In the genomic region with DNA sequence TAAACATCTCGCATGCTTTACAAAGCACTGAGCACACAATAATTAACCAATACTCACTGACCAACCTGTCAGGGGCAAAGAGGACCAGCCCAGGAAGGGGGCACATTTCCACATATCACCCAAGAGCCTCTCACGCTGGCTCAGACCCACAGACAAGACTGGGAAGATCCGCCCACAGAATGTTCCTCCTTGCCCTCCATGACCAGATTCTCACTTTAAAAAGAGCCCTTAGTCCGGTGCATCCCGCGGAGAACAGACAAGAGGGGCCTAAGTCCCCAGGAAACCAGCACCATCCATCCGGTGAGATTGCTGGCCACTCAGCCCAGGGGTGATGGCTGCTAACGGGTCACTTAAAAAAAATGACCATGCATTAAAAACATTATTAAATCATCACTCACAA, we compare ENCODE assay signal across 12 cellular contexts. TPM values are rescaled to one million over a fixed set of nuclear protein-coding genes. Genes with fewer than 3 reads are reported as not detected.
DNase-seq lines count a peak whose midpoint lies in the region; ATAC-seq and TF ChIP-seq lines count a peak whose summit lies in the region.
"Had no signal": no experiment of that assay in that cellular context is flagged by ENCODE, and none has a peak within 500 bp of the region (broad histone marks: within the 10 kb centered on the region; RNA-seq: fewer than 3 reads in every experiment).

No MANE protein-coding gene starts in this region.

- intact Hi-C loops in CD4-positive, alpha-beta T cell (cut with DNase I, micrococcal nuclease), result loop anchor here (1.0 to 5.0 kb wide), 6 partner anchors 10 to 57 kb away; a partner anchor contains a TSS

- no peaks in the 10 kb centered on the region for H3K9me3 Mint-ChIP-seq in CD4-positive, alpha-beta T cell
- no peaks in the 10 kb centered on the region for H3K9me3 Mint-ChIP-seq in activated T-helper 17 cell treated with anti-CD3 and anti-CD28 coated beads, Interleukin-2, amount 50 U/mL, for 72 hours
- no peaks in the 10 kb centered on the region for H3K9me3 Mint-ChIP-seq in natural killer cell treated with Interleukin-12 subunit alpha and Interleukin-12 subunit beta and Interleukin-15 and Interleukin-18, amount 100 ng/mL, for 72 hours

- peaks cover 80% of the 10 kb centered on the region for H3K36me3 Mint-ChIP-seq in CD4-positive, alpha-beta T cell (ENCODE audit: low read depth)
- peaks cover 96% of the 10 kb centered on the region for H3K36me3 Mint-ChIP-seq in activated T-helper 17 cell treated with anti-CD3 and anti-CD28 coated beads, Interleukin-2, amount 50 U/mL, for 72 hours (ENCODE audit: low read depth)
- H3K36me3 Mint-ChIP-seq in natural killer cell treated with Interleukin-12 subunit alpha and Interleukin-12 subunit beta and Interleukin-15 and Interleukin-18, amount 100 ng/mL, for 72 hours, result peaks cover 9% of the 10 kb centered on the region

- H3K27me3 ChIP-seq in CD4-positive, alpha-beta T cell (ENCODE audit: control insufficient read depth, insufficient read depth, low read length), result no peaks in the 10 kb centered on the region
- H3K27me3 ChIP-seq: cardiac muscle cell, esophagus muscularis mucosa had no signal

- H3K27ac ChIP-seq in CD4-positive, alpha-beta T cell (ENCODE audit: low read depth, low read length), result peak overlapping the region; percentile 84
- H3K27ac ChIP-seq: cardiac muscle cell had no signal

- peak overlapping the region; percentile 96 for H3K27ac Mint-ChIP-seq in CD4-positive, alpha-beta T cell
- H3K27ac Mint-ChIP-seq in activated T-helper 17 cell treated with anti-CD3 and anti-CD28 coated beads, Interleukin-2, amount 50 U/mL, for 72 hours, result peak overlapping the region; percentile 98
- peak overlapping the region; percentile 84 to 95 for H3K27ac Mint-ChIP-seq in natural killer cell treated with Interleukin-12 subunit alpha and Interleukin-12 subunit beta and Interleukin-15 and Interleukin-18, amount 100 ng/mL, for 72 hours

- CTCF ChIA-PET in CD4-positive, alpha-beta T cell (lab: Charles Lee), result interaction anchor here (2.5 kb wide), 1 partner anchor 84 kb away, joined by 9 read pairs; no protein-coding TSS in a partner anchor

- ATAC-seq in CD4-positive, alpha-beta T cell (ENCODE audit: poor library complexity), result no peak
- ATAC-seq in HG02678 (IDR thresholded peaks at IDR 0.05; ENCODE audit: unreplicated experiment) (peak; percentile 1), GM18519 (IDR thresholded peaks at IDR 0.05; ENCODE audit: low FRiP score, unreplicated experiment) (no peak), GM18502 (IDR thresholded peaks at IDR 0.05; ENCODE audit: poor library complexity, unreplicated experiment) (no peak), GM19467 (IDR thresholded peaks at IDR 0.05; ENCODE audit: unreplicated experiment) (no peak)
- no peak for ATAC-seq in activated T-helper 17 cell treated with anti-CD3 and anti-CD28 coated beads, Interleukin-2, amount 50 U/mL, for 72 hours (replicated peaks)
- no peak for ATAC-seq in natural killer cell treated with Interleukin-12 subunit alpha and Interleukin-12 subunit beta and Interleukin-15 and Interleukin-18, amount 100 ng/mL, for 72 hours
- ATAC-seq: HCT116 had no signal

- no peaks in the 10 kb centered on the region for H3K9me3 ChIP-seq in CD4-positive, alpha-beta T cell (ENCODE audit: control insufficient read depth, low read length)
- H3K9me3 ChIP-seq: esophagus muscularis mucosa had no signal

- no peak for TF ChIP-seq CTCF in CD4-positive, alpha-beta T cell (IDR thresholded peaks at IDR 0.05)

- peaks cover 97% of the 10 kb centered on the region for H3K4me1 Mint-ChIP-seq in CD4-positive, alpha-beta T cell (ENCODE audit: low read depth)
- peaks cover 86% of the 10 kb centered on the region for H3K4me1 Mint-ChIP-seq in activated T-helper 17 cell treated with anti-CD3 and anti-CD28 coated beads, Interleukin-2, amount 50 U/mL, for 72 hours
- H3K4me1 Mint-ChIP-seq in natural killer cell treated with Interleukin-12 subunit alpha and Interleukin-12 subunit beta and Interleukin-15 and Interleukin-18, amount 100 ng/mL, for 72 hours (ENCODE audit: low read depth in 2 of 2), result peaks cover 86 to 89% of the 10 kb centered on the region in 2 donors

- no peaks in the 10 kb centered on the region for H3K27me3 Mint-ChIP-seq in CD4-positive, alpha-beta T cell
- no peaks in the 10 kb centered on the region for H3K27me3 Mint-ChIP-seq in activated T-helper 17 cell treated with anti-CD3 and anti-CD28 coated beads, Interleukin-2, amount 50 U/mL, for 72 hours
- H3K27me3 Mint-ChIP-seq in natural killer cell treated with Interleukin-12 subunit alpha and Interleukin-12 subunit beta and Interleukin-15 and Interleukin-18, amount 100 ng/mL, for 72 hours, result no peaks in the 10 kb centered on the region

- DNase-seq in CD4-positive, alpha-beta T cell, result peak in 1 of 10 experiments; percentile 16
- no peak for DNase-seq in natural killer cell treated with Interleukin-12 subunit alpha and Interleukin-12 subunit beta and Interleukin-15 and Interleukin-18, amount 100 ng/mL, for 72 hours (ENCODE audit: low spot score)
- DNase-seq in pons (ENCODE audit: low spot score), result no peak
- DNase-seq: NCI-H2029 treated with DMSO at 0.1 percent for 48 hours had no signal

- H3K4me3 Mint-ChIP-seq in CD4-positive, alpha-beta T cell, result peak overlapping the region; percentile 76
- peak overlapping the region; percentile 91 for H3K4me3 Mint-ChIP-seq in activated T-helper 17 cell treated with anti-CD3 and anti-CD28 coated beads, Interleukin-2, amount 50 U/mL, for 72 hours
- peak overlapping the region; percentile 86 for H3K4me3 Mint-ChIP-seq in natural killer cell treated with Interleukin-12 subunit alpha and Interleukin-12 subunit beta and Interleukin-15 and Interleukin-18, amount 100 ng/mL, for 72 hours

- POLR2A ChIA-PET in CD4-positive, alpha-beta T cell (lab: Charles Lee), result interaction anchor here (0.6 to 2.3 kb wide), 12 partner anchors 9 to 84 kb away, joined by 3 to 12 read pairs (median 4); no protein-coding TSS in a partner anchor

RNA-seq across cellular contexts. Expression of a gene that starts 32.9 kb away (rescaled TPM):
- total RNA-seq in CD4-positive, alpha-beta T cell, result 100 to 1,000 TPM; 399 to 430 TPM
- 100 to 1,000 TPM; 167 to 263 TPM for total RNA-seq in activated T-helper 17 cell treated with anti-CD3 and anti-CD28 coated beads, Interleukin-2, amount 50 U/mL, for 72 hours
- 100 to 1,000 TPM; 169 to 237 TPM for total RNA-seq in natural killer cell treated with Interleukin-12 subunit alpha and Interleukin-12 subunit beta and Interleukin-15 and Interleukin-18, amount 100 ng/mL, for 72 hours
